In the genomic region with DNA sequence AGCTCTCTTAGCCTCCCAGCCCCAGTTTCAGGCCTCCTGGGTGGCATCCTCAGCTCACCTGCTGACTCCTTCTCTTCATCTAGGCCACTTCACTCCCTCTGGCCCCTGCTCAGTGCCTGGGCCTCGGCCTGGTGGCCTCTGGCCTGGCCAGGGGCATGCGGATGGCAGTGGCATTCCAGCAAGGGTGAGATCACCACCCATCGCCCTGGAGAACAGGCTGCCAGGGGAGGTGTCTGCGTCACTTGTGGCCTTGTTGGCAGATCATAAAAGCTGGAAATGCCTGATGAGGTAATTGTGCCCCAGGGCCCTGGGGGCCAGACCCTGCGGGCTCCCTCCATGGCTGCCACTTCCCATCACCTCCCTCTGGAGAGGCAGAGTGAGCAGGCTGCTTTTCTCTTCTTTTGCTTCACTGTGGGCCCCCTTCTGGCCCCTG, we compare ENCODE assay signal across 1 cellular context.
TF ChIP-seq lines count a peak whose summit lies in the region.

No MANE protein-coding gene starts in this region.

TF ChIP-seq in A549, 52 proteins besides CTCF, POLR2A, EP300 and RAD21 (continued from another document):
- no peak for TF ChIP-seq ZFP36 (IDR thresholded peaks at IDR 0.05; ENCODE audit: borderline replicate concordance, partially characterized antibody)
- peak; percentile 59; the same call in 2 of the 3 replicates for TF ChIP-seq SMC3 (IDR thresholded peaks at IDR 0.05)
- TF ChIP-seq, protein P1, sequence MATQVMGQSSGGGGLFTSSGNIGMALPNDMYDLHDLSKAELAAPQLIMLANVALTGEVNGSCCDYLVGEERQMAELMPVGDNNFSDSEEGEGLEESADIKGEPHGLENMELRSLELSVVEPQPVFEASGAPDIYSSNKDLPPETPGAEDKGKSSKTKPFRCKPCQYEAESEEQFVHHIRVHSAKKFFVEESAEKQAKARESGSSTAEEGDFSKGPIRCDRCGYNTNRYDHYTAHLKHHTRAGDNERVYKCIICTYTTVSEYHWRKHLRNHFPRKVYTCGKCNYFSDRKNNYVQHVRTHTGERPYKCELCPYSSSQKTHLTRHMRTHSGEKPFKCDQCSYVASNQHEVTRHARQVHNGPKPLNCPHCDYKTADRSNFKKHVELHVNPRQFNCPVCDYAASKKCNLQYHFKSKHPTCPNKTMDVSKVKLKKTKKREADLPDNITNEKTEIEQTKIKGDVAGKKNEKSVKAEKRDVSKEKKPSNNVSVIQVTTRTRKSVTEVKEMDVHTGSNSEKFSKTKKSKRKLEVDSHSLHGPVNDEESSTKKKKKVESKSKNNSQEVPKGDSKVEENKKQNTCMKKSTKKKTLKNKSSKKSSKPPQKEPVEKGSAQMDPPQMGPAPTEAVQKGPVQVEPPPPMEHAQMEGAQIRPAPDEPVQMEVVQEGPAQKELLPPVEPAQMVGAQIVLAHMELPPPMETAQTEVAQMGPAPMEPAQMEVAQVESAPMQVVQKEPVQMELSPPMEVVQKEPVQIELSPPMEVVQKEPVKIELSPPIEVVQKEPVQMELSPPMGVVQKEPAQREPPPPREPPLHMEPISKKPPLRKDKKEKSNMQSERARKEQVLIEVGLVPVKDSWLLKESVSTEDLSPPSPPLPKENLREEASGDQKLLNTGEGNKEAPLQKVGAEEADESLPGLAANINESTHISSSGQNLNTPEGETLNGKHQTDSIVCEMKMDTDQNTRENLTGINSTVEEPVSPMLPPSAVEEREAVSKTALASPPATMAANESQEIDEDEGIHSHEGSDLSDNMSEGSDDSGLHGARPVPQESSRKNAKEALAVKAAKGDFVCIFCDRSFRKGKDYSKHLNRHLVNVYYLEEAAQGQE (IDR thresholded peaks at IDR 0.05): no peak
- no peak for TF ChIP-seq CBX2 (IDR thresholded peaks at IDR 0.05; ENCODE audit: borderline replicate concordance, low read depth)
- TF ChIP-seq CEBPB (IDR thresholded peaks at IDR 0.05): peak; percentile 72 to 84
- no peak for TF ChIP-seq CHD2 (IDR thresholded peaks at IDR 0.05; ENCODE audit: low read length, partially characterized antibody)
- TF ChIP-seq KDM5A (IDR thresholded peaks at IDR 0.05): no peak
- no peak for TF ChIP-seq TFCP2L1 (CRISPR knock-in tag; IDR thresholded peaks at IDR 0.05)
- TF ChIP-seq, protein P2, sequence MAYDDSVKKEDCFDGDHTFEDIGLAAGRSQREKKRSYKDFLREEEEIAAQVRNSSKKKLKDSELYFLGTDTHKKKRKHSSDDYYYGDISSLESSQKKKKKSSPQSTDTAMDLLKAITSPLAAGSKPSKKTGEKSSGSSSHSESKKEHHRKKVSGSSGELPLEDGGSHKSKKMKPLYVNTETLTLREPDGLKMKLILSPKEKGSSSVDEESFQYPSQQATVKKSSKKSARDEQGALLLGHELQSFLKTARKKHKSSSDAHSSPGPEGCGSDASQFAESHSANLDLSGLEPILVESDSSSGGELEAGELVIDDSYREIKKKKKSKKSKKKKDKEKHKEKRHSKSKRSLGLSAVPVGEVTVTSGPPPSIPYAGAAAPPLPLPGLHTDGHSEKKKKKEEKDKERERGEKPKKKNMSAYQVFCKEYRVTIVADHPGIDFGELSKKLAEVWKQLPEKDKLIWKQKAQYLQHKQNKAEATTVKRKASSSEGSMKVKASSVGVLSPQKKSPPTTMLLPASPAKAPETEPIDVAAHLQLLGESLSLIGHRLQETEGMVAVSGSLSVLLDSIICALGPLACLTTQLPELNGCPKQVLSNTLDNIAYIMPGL (CRISPR knock-in tag; IDR thresholded peaks at IDR 0.05; ENCODE audit: borderline replicate concordance): no peak
- TF ChIP-seq HOXB5 (CRISPR knock-in tag; IDR thresholded peaks at IDR 0.05): peak; percentile 98
- no peak for TF ChIP-seq NFE2L2 (conservative IDR thresholded peaks at IDR 0.05; ENCODE audit: low read length)
- TF ChIP-seq, protein P3, sequence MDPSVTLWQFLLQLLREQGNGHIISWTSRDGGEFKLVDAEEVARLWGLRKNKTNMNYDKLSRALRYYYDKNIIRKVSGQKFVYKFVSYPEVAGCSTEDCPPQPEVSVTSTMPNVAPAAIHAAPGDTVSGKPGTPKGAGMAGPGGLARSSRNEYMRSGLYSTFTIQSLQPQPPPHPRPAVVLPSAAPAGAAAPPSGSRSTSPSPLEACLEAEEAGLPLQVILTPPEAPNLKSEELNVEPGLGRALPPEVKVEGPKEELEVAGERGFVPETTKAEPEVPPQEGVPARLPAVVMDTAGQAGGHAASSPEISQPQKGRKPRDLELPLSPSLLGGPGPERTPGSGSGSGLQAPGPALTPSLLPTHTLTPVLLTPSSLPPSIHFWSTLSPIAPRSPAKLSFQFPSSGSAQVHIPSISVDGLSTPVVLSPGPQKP (IDR thresholded peaks at IDR 0.05; ENCODE audit: low read depth, low read length): no peak
- no peak for TF ChIP-seq KDM1A (IDR thresholded peaks at IDR 0.05; ENCODE audit: low read depth)
- no peak for TF ChIP-seq NPAS2 (CRISPR knock-in tag; IDR thresholded peaks at IDR 0.05; ENCODE audit: borderline replicate concordance)
- no peak for TF ChIP-seq CBX8 (IDR thresholded peaks at IDR 0.05)
- peak; percentile 89 for TF ChIP-seq JUNB (IDR thresholded peaks at IDR 0.05)
- TF ChIP-seq, protein P4, sequence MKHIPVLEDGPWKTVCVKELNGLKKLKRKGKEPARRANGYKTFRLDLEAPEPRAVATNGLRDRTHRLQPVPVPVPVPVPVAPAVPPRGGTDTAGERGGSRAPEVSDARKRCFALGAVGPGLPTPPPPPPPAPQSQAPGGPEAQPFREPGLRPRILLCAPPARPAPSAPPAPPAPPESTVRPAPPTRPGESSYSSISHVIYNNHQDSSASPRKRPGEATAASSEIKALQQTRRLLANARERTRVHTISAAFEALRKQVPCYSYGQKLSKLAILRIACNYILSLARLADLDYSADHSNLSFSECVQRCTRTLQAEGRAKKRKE (CRISPR knock-in tag; IDR thresholded peaks at IDR 0.05; ENCODE audit: low read depth): peak; percentile 96
- TF ChIP-seq, protein P5, sequence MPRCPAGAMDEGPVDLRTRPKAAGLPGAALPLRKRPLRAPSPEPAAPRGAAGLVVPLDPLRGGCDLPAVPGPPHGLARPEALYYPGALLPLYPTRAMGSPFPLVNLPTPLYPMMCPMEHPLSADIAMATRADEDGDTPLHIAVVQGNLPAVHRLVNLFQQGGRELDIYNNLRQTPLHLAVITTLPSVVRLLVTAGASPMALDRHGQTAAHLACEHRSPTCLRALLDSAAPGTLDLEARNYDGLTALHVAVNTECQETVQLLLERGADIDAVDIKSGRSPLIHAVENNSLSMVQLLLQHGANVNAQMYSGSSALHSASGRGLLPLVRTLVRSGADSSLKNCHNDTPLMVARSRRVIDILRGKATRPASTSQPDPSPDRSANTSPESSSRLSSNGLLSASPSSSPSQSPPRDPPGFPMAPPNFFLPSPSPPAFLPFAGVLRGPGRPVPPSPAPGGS (IDR thresholded peaks at IDR 0.05): peak; percentile 86; the same call in 1 of the 3 replicates
- peak; percentile 95 to 97 for TF ChIP-seq JUN (IDR thresholded peaks at IDR 0.05)
- peak; percentile 85; the same call in 1 of the 2 replicates for TF ChIP-seq ZNF302 (CRISPR knock-in tag; IDR thresholded peaks at IDR 0.05)
- peak; percentile 54; the same call in 1 of the 2 replicates for TF ChIP-seq MYC (IDR thresholded peaks at IDR 0.05; ENCODE audit: borderline replicate concordance, low read length)
- no peak for TF ChIP-seq RCOR1 (IDR thresholded peaks at IDR 0.05; ENCODE audit: low read depth, low read length)
- no peak for TF ChIP-seq POLR2AphosphoS2 (conservative IDR thresholded peaks at IDR 0.05; ENCODE audit: low read length)
- TF ChIP-seq SREBF2 (IDR thresholded peaks at IDR 0.05): no peak
- peak; percentile 57; the same call in 1 of the 2 replicates for TF ChIP-seq FOSL2 (IDR thresholded peaks at IDR 0.05)
- TF ChIP-seq FOSL2 (CRISPR knock-in tag; IDR thresholded peaks at IDR 0.05): peak; percentile 93
- peak; percentile 93 for TF ChIP-seq TP53 (CRISPR knock-in tag; IDR thresholded peaks at IDR 0.05)
- TF ChIP-seq, protein P6, sequence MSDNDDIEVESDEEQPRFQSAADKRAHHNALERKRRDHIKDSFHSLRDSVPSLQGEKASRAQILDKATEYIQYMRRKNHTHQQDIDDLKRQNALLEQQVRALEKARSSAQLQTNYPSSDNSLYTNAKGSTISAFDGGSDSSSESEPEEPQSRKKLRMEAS (IDR thresholded peaks at IDR 0.05): peak; percentile 96
- 0 out of 2 replicates have a peak, but pooled peaks have one; percentile 61 for TF ChIP-seq MAZ (IDR thresholded peaks at IDR 0.05; ENCODE audit: borderline replicate concordance, low read depth, low read length)
- no peak for TF ChIP-seq RFX5 (IDR thresholded peaks at IDR 0.05)
- peak; percentile 93 for TF ChIP-seq RARB (CRISPR knock-in tag; IDR thresholded peaks at IDR 0.05)
- TF ChIP-seq PHF8 (IDR thresholded peaks at IDR 0.05; ENCODE audit: borderline replicate concordance, low read depth): no peak
- peak; percentile 94 for TF ChIP-seq ZSCAN20 (CRISPR knock-in tag; IDR thresholded peaks at IDR 0.05)
- peak; percentile 95 for TF ChIP-seq EHF (CRISPR knock-in tag; IDR thresholded peaks at IDR 0.05)
- TF ChIP-seq, protein P7, sequence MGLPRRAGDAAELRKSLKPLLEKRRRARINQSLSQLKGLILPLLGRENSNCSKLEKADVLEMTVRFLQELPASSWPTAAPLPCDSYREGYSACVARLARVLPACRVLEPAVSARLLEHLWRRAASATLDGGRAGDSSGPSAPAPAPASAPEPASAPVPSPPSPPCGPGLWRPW (IDR thresholded peaks at IDR 0.05): peak; percentile 53; the same call in 1 of the 2 replicates
- TF ChIP-seq FOSB (CRISPR knock-in tag; IDR thresholded peaks at IDR 0.05): no peak
- no peak for TF ChIP-seq HDAC2 (IDR thresholded peaks at IDR 0.05)
- TF ChIP-seq EHMT2 (IDR thresholded peaks at IDR 0.05; ENCODE audit: low read depth): no peak
- TF ChIP-seq GATA3 (IDR thresholded peaks at IDR 0.05; ENCODE audit: borderline replicate concordance): peak; percentile 99
- no peak for TF ChIP-seq MAFK (IDR thresholded peaks at IDR 0.05; ENCODE audit: partially characterized antibody)
- TF ChIP-seq, protein P8, sequence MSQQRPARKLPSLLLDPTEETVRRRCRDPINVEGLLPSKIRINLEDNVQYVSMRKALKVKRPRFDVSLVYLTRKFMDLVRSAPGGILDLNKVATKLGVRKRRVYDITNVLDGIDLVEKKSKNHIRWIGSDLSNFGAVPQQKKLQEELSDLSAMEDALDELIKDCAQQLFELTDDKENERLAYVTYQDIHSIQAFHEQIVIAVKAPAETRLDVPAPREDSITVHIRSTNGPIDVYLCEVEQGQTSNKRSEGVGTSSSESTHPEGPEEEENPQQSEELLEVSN (IDR thresholded peaks at IDR 0.05; ENCODE audit: borderline replicate concordance, low read depth): peak; percentile 84
- TF ChIP-seq NR3C1 (IDR thresholded peaks at IDR 0.05): no peak
- no peak for TF ChIP-seq CHD4 (IDR thresholded peaks at IDR 0.05; ENCODE audit: borderline replicate concordance)
- TF ChIP-seq, protein P9, sequence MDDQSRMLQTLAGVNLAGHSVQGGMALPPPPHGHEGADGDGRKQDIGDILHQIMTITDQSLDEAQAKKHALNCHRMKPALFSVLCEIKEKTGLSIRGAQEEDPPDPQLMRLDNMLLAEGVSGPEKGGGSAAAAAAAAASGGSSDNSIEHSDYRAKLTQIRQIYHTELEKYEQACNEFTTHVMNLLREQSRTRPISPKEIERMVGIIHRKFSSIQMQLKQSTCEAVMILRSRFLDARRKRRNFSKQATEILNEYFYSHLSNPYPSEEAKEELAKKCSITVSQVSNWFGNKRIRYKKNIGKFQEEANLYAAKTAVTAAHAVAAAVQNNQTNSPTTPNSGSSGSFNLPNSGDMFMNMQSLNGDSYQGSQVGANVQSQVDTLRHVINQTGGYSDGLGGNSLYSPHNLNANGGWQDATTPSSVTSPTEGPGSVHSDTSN (IDR thresholded peaks at IDR 0.05): peak; percentile 85
- peak; percentile 90 for TF ChIP-seq HEYL (CRISPR knock-in tag; IDR thresholded peaks at IDR 0.05)
- TF ChIP-seq HOXA7 (CRISPR knock-in tag; IDR thresholded peaks at IDR 0.05): peak; percentile 77; the same call in 1 of the 2 replicates
- TF ChIP-seq ZC3H11A (IDR thresholded peaks at IDR 0.05): no peak
- no peak for TF ChIP-seq RNF2 (IDR thresholded peaks at IDR 0.05; ENCODE audit: borderline replicate concordance, low read depth)
- no peak for TF ChIP-seq ESRRA (IDR thresholded peaks at IDR 0.05; ENCODE audit: borderline replicate concordance, low read length)
